ENCODE assay signal across 11 cellular contexts in the genomic region with DNA sequence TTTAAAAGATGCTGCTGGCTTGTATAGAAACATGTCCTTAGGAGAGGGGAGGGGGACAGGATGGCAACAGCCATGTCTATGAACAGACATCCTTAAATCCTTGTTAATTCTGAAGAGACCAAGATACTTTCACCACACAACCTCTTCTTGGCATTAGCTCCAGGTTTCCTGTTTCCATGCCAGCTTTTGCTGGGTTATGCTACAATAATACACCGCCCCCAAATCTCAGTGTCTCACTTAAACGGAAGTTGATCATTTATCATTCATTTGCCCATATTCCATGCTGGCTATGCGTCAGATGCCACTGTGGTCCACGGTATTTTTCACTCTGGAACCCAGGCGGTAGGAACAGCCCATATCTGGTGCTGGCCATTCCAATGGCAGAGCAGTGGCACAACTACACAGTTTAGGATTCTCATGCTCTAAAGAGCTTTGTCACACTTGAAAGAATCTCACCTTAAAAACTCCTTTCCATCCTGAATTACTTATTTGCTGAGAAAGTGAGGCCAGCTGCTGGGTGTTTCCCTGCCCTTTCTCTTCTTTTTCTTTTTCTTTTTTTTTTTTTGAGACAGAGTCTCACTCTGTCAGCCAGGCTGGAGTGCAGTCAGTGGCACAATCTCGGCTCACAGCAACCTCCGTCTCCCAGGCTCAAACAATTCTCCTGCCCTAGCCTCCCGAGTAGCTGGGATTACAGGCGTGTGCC. TPM values are rescaled to one million over a fixed set of nuclear protein-coding genes. Genes with fewer than 3 reads are reported as not detected.
DNase-seq lines count a peak whose midpoint lies in the region; ATAC-seq and TF ChIP-seq lines count a peak whose summit lies in the region.
"Had no signal": no experiment of that assay in that cellular context is flagged by ENCODE, and none has a peak within 500 bp of the region (broad histone marks: within the 10 kb centered on the region; RNA-seq: fewer than 3 reads in every experiment).

No MANE protein-coding gene starts in this region.

- peaks cover 2% of the 10 kb centered on the region for H3K9me3 Mint-ChIP-seq in CD4-positive, alpha-beta T cell
- no peaks in the 10 kb centered on the region for H3K9me3 Mint-ChIP-seq in IgD-negative memory B cell
- peaks cover 0 to 25% (median 8%) of the 10 kb centered on the region in 11 donors for H3K9me3 Mint-ChIP-seq in naive thymus-derived CD4-positive, alpha-beta T cell

- peaks cover 13% of the 10 kb centered on the region for H3K36me3 Mint-ChIP-seq in CD4-positive, alpha-beta T cell (ENCODE audit: low read depth)
- peaks cover 2% of the 10 kb centered on the region for H3K36me3 Mint-ChIP-seq in IgD-negative memory B cell
- peaks cover 0 to 22% (median 4%) of the 10 kb centered on the region in 5 donors for H3K36me3 Mint-ChIP-seq in naive thymus-derived CD4-positive, alpha-beta T cell

- no peak for DNase-seq in CD4-positive, alpha-beta T cell
- DNase-seq in caudate nucleus (lab: John Stamatoyannopoulos, UW) (no peak), dedifferentiated amniotic fluid mesenchymal stem cell (ENCODE audit: extremely low spot score) (no peak), NCI-H226 (no peak), Kasumi-1 (lab: John Stamatoyannopoulos, UW) (no peak)
- no peak for DNase-seq in naive thymus-derived CD4-positive, alpha-beta T cell
- DNase-seq: NCI-H2171 treated with DMSO at 0.1 percent for 48 hours; occipital lobe; stimulated activated CD4-positive, alpha-beta T cell treated with anti-CD3 and anti-CD28 coated beads, Interleukin-1b, Interleukin-23, amount 100 ng/mL, for 48 hours had no signal

- no peaks in the 10 kb centered on the region for H3K9me3 ChIP-seq in CD4-positive, alpha-beta T cell (ENCODE audit: control insufficient read depth, low read length)
- no peaks in the 10 kb centered on the region for H3K9me3 ChIP-seq in naive thymus-derived CD4-positive, alpha-beta T cell (ENCODE audit: control insufficient read depth in 2 of 3, low read length in 3 of 3)

- CTCF ChIA-PET in CD4-positive, alpha-beta T cell (lab: Charles Lee): interaction anchor here (0.6 to 2.0 kb wide), 4 partner anchors 9 to 185 kb away, joined by 3 to 8 read pairs (median 4); no protein-coding TSS in a partner anchor
- CTCF ChIA-PET in naive thymus-derived CD4-positive, alpha-beta T cell (lab: Charles Lee): interaction anchor here (3.2 kb wide), 1 partner anchor 28 kb away, joined by 26 read pairs; no protein-coding TSS in a partner anchor

- H3K4me3 Mint-ChIP-seq in CD4-positive, alpha-beta T cell: peak overlapping the region; percentile 17
- peak overlapping the region; percentile 95 to 98 (median 97) for H3K4me3 Mint-ChIP-seq in IgD-negative memory B cell
- H3K4me3 Mint-ChIP-seq in naive thymus-derived CD4-positive, alpha-beta T cell: peak overlapping the region; percentile 82 to 99 (median 96)

- H3K4me3 ChIP-seq in naive thymus-derived CD4-positive, alpha-beta T cell (ENCODE audit: low read length): peak overlapping the region; percentile 47

- POLR2A ChIA-PET in CD4-positive, alpha-beta T cell (lab: Charles Lee): interaction anchor here (0.6 to 2.5 kb wide), 8 partner anchors 9 to 391 kb away, joined by 3 to 16 read pairs (median 4); a partner anchor contains a TSS
- POLR2A ChIA-PET in naive thymus-derived CD4-positive, alpha-beta T cell (lab: Charles Lee): interaction anchor here (0.7 to 16.2 kb wide), 13 partner anchors 9 to 333 kb away, joined by 3 to 245 read pairs (median 8); a partner anchor contains a TSS

- H3K27me3 ChIP-seq in CD4-positive, alpha-beta T cell (ENCODE audit: control insufficient read depth, insufficient read depth, low read length): no peaks in the 10 kb centered on the region
- no peaks in the 10 kb centered on the region for H3K27me3 ChIP-seq in naive thymus-derived CD4-positive, alpha-beta T cell (ENCODE audit: control insufficient read depth in 2 of 2, insufficient read depth in 2 of 2, low read length in 2 of 2)

- intact Hi-C loops in CD4-positive, alpha-beta T cell (cut with DNase I, micrococcal nuclease): loop anchor here (2.0 to 10.0 kb wide), 4 partner anchors 17 to 865 kb away; a partner anchor contains a TSS
- intact Hi-C loops in naive thymus-derived CD4-positive, alpha-beta T cell (cut with micrococcal nuclease): loop anchor here (1.0 to 10.0 kb wide), 9 partner anchors 9 to 705 kb away; a partner anchor contains a TSS

- peaks cover 0 to 9% (median 0%) of the 10 kb centered on the region in 3 experiments for H3K36me3 ChIP-seq in naive thymus-derived CD4-positive, alpha-beta T cell (ENCODE audit: control insufficient read depth in 2 of 3, insufficient read depth in 3 of 3, low read length in 3 of 3)

- no peak for TF ChIP-seq CTCF in CD4-positive, alpha-beta T cell (IDR thresholded peaks at IDR 0.05)

- peaks cover 31 to 33% of the 10 kb centered on the region in 2 donors for H3K4me1 ChIP-seq in naive thymus-derived CD4-positive, alpha-beta T cell (ENCODE audit: control insufficient read depth in 2 of 2, insufficient read depth in 2 of 2, low read length in 2 of 2)

- H3K27me3 Mint-ChIP-seq in CD4-positive, alpha-beta T cell: no peaks in the 10 kb centered on the region
- no peaks in the 10 kb centered on the region for H3K27me3 Mint-ChIP-seq in IgD-negative memory B cell
- no peaks in the 10 kb centered on the region for H3K27me3 Mint-ChIP-seq in naive thymus-derived CD4-positive, alpha-beta T cell

- ATAC-seq in CD4-positive, alpha-beta T cell (ENCODE audit: poor library complexity): no peak
- no peak for ATAC-seq in naive thymus-derived CD4-positive, alpha-beta T cell
- ATAC-seq in GM19452 (IDR thresholded peaks at IDR 0.05; ENCODE audit: unreplicated experiment): no peak

- H3K4me1 Mint-ChIP-seq in CD4-positive, alpha-beta T cell (ENCODE audit: low read depth): peaks cover 44% of the 10 kb centered on the region
- peaks cover 38 to 42% (median 41%) of the 10 kb centered on the region in 3 donors for H3K4me1 Mint-ChIP-seq in IgD-negative memory B cell
- H3K4me1 Mint-ChIP-seq in naive thymus-derived CD4-positive, alpha-beta T cell: peaks cover 35 to 50% (median 41%) of the 10 kb centered on the region in 7 donors

- peak overlapping the region; percentile 93 for H3K27ac Mint-ChIP-seq in CD4-positive, alpha-beta T cell
- peak overlapping the region; percentile 100 for H3K27ac Mint-ChIP-seq in IgD-negative memory B cell
- peak overlapping the region; percentile 95 to 99 (median 98) for H3K27ac Mint-ChIP-seq in naive thymus-derived CD4-positive, alpha-beta T cell

- H3K27ac ChIP-seq in CD4-positive, alpha-beta T cell (ENCODE audit: low read depth, low read length): peak overlapping the region; percentile 86
- peak overlapping the region; percentile 16 for H3K27ac ChIP-seq in caudate nucleus (ENCODE audit: low read depth, low read length)
- peak overlapping the region; percentile 92 for H3K27ac ChIP-seq in naive thymus-derived CD4-positive, alpha-beta T cell (ENCODE audit: low read depth, low read length)

RNA-seq across cellular contexts. Expression of a gene that starts 3.7 kb away (rescaled TPM):
- total RNA-seq in CD4-positive, alpha-beta T cell: 100 to 1,000 TPM; 164 to 165 TPM
- polyA plus RNA-seq in IgD-negative memory B cell: 708 TPM
- total RNA-seq in naive thymus-derived CD4-positive, alpha-beta T cell: 100 to 1,000 TPM; 147 to 332 (median 264) TPM
- 100 to 1,000 TPM; 521 to 683 TPM for polyA plus RNA-seq in naive thymus-derived CD4-positive, alpha-beta T cell

RNA-seq across cellular contexts. Expression of a gene that starts 39.1 kb away (rescaled TPM):
- total RNA-seq in CD4-positive, alpha-beta T cell: 10 to 100 TPM; 12.5 to 13.5 TPM
- 4.4 TPM for polyA plus RNA-seq in IgD-negative memory B cell
- 10 to 100 TPM; 11.5 to 17.6 (median 15.5) TPM for total RNA-seq in naive thymus-derived CD4-positive, alpha-beta T cell
- 1 to 10 TPM; 3.3 to 3.8 TPM for polyA plus RNA-seq in naive thymus-derived CD4-positive, alpha-beta T cell

Comparison
In these comparisons a context has a peak if more than half of its experiments do, and no peak if none do; other contexts are left out.
1. H3K27ac ChIP-seq: peak in every context shown above with its lines; median percentile 92 in naive thymus-derived CD4-positive, alpha-beta T cell; 86 in CD4-positive, alpha-beta T cell; 16 in caudate nucleus.
2. H3K4me3 Mint-ChIP-seq: peak in every context shown above with its lines; median percentile 97 in IgD-negative memory B cell; 96 in naive thymus-derived CD4-positive, alpha-beta T cell; 17 in CD4-positive, alpha-beta T cell.